Comparison of ENCODE assay signal across 1 cellular context in the genomic region with DNA sequence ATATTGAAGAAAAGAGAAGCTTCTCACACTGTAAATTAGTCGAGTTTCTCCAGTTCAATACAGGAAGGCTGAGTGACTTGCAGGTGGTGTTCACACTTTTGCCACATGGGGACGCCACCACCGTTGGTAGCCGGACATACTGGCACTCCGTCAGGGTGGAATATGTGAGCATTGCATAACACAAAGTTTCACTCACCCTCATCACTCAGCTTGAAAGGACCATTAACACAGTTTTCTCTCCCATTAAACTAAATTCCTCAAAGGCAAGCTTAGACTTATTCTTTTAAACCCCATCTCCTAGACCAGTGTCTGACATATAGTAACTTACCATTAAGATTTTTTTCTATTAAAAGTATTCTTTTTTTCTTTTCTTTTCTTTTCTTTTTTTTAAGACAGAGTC.
TF ChIP-seq lines count a peak whose summit lies in the region.

No MANE protein-coding gene starts in this region.

TF ChIP-seq in HepG2, 621 proteins besides CTCF, POLR2A, EP300 and RAD21 (continued from another document and continues in another):
- TF ChIP-seq DZIP1 (CRISPR knock-in tag; IDR thresholded peaks at IDR 0.05): no peak
- no peak for TF ChIP-seq KMT2B (CRISPR knock-in tag; IDR thresholded peaks at IDR 0.05)
- no peak for TF ChIP-seq U2AF1 (optimal IDR thresholded peaks at IDR 0.05; ENCODE audit: low read depth, low read length)
- TF ChIP-seq, protein P1, sequence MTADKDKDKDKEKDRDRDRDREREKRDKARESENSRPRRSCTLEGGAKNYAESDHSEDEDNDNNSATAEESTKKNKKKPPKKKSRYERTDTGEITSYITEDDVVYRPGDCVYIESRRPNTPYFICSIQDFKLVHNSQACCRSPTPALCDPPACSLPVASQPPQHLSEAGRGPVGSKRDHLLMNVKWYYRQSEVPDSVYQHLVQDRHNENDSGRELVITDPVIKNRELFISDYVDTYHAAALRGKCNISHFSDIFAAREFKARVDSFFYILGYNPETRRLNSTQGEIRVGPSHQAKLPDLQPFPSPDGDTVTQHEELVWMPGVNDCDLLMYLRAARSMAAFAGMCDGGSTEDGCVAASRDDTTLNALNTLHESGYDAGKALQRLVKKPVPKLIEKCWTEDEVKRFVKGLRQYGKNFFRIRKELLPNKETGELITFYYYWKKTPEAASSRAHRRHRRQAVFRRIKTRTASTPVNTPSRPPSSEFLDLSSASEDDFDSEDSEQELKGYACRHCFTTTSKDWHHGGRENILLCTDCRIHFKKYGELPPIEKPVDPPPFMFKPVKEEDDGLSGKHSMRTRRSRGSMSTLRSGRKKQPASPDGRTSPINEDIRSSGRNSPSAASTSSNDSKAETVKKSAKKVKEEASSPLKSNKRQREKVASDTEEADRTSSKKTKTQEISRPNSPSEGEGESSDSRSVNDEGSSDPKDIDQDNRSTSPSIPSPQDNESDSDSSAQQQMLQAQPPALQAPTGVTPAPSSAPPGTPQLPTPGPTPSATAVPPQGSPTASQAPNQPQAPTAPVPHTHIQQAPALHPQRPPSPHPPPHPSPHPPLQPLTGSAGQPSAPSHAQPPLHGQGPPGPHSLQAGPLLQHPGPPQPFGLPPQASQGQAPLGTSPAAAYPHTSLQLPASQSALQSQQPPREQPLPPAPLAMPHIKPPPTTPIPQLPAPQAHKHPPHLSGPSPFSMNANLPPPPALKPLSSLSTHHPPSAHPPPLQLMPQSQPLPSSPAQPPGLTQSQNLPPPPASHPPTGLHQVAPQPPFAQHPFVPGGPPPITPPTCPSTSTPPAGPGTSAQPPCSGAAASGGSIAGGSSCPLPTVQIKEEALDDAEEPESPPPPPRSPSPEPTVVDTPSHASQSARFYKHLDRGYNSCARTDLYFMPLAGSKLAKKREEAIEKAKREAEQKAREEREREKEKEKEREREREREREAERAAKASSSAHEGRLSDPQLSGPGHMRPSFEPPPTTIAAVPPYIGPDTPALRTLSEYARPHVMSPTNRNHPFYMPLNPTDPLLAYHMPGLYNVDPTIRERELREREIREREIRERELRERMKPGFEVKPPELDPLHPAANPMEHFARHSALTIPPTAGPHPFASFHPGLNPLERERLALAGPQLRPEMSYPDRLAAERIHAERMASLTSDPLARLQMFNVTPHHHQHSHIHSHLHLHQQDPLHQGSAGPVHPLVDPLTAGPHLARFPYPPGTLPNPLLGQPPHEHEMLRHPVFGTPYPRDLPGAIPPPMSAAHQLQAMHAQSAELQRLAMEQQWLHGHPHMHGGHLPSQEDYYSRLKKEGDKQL (CRISPR knock-in tag; IDR thresholded peaks at IDR 0.05; ENCODE audit: low read depth): no peak
- no peak for TF ChIP-seq KLF11 (CRISPR knock-in tag; IDR thresholded peaks at IDR 0.05)
- no peak for TF ChIP-seq ZNF749 (CRISPR knock-in tag; IDR thresholded peaks at IDR 0.05; ENCODE audit: borderline replicate concordance)
- no peak for TF ChIP-seq MBNL3 (CRISPR knock-in tag; conservative IDR thresholded peaks at IDR 0.05)
- no peak for TF ChIP-seq TBX3 (IDR thresholded peaks at IDR 0.05; ENCODE audit: borderline replicate concordance)
- TF ChIP-seq NFYB (CRISPR knock-in tag; IDR thresholded peaks at IDR 0.05): no peak
- TF ChIP-seq YEATS4 (CRISPR knock-in tag; IDR thresholded peaks at IDR 0.05; ENCODE audit: borderline replicate concordance): no peak
- no peak for TF ChIP-seq TSC22D2 (CRISPR knock-in tag; IDR thresholded peaks at IDR 0.05; ENCODE audit: borderline replicate concordance)
- TF ChIP-seq AGO1 (IDR thresholded peaks at IDR 0.05; ENCODE audit: low read depth, low read length, poor library complexity, severe bottlenecking): no peak
- peak; percentile 53; the same call in 1 of the 2 replicates for TF ChIP-seq ZNF205 (CRISPR knock-in tag; IDR thresholded peaks at IDR 0.05)
- TF ChIP-seq ZNF567 (CRISPR knock-in tag; IDR thresholded peaks at IDR 0.05; ENCODE audit: borderline replicate concordance): no peak
- no peak for TF ChIP-seq CENPX (CRISPR knock-in tag; IDR thresholded peaks at IDR 0.05)
- TF ChIP-seq ZNF530 (CRISPR knock-in tag; IDR thresholded peaks at IDR 0.05; ENCODE audit: low read depth): no peak
- TF ChIP-seq MTA3 (CRISPR knock-in tag; IDR thresholded peaks at IDR 0.05): no peak
- no peak for TF ChIP-seq ZNF687 (CRISPR knock-in tag; IDR thresholded peaks at IDR 0.05)
- no peak for TF ChIP-seq IKZF1 (IDR thresholded peaks at IDR 0.05)
- no peak for TF ChIP-seq ZNF121 (CRISPR knock-in tag; IDR thresholded peaks at IDR 0.05)
- TF ChIP-seq, protein P2, sequence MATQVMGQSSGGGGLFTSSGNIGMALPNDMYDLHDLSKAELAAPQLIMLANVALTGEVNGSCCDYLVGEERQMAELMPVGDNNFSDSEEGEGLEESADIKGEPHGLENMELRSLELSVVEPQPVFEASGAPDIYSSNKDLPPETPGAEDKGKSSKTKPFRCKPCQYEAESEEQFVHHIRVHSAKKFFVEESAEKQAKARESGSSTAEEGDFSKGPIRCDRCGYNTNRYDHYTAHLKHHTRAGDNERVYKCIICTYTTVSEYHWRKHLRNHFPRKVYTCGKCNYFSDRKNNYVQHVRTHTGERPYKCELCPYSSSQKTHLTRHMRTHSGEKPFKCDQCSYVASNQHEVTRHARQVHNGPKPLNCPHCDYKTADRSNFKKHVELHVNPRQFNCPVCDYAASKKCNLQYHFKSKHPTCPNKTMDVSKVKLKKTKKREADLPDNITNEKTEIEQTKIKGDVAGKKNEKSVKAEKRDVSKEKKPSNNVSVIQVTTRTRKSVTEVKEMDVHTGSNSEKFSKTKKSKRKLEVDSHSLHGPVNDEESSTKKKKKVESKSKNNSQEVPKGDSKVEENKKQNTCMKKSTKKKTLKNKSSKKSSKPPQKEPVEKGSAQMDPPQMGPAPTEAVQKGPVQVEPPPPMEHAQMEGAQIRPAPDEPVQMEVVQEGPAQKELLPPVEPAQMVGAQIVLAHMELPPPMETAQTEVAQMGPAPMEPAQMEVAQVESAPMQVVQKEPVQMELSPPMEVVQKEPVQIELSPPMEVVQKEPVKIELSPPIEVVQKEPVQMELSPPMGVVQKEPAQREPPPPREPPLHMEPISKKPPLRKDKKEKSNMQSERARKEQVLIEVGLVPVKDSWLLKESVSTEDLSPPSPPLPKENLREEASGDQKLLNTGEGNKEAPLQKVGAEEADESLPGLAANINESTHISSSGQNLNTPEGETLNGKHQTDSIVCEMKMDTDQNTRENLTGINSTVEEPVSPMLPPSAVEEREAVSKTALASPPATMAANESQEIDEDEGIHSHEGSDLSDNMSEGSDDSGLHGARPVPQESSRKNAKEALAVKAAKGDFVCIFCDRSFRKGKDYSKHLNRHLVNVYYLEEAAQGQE (IDR thresholded peaks at IDR 0.05; ENCODE audit: borderline replicate concordance in 1 of 2, low read depth in 1 of 2, low read length in 2 of 2): no peak
- TF ChIP-seq ZNF282 (IDR thresholded peaks at IDR 0.05; ENCODE audit: partially characterized antibody): no peak
- TF ChIP-seq, protein P3, sequence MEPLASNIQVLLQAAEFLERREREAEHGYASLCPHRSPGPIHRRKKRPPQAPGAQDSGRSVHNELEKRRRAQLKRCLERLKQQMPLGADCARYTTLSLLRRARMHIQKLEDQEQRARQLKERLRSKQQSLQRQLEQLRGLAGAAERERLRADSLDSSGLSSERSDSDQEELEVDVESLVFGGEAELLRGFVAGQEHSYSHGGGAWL (CRISPR knock-in tag; IDR thresholded peaks at IDR 0.05): no peak
- TF ChIP-seq KLF12 (CRISPR knock-in tag; IDR thresholded peaks at IDR 0.05; ENCODE audit: borderline replicate concordance): no peak
- no peak for TF ChIP-seq ZSCAN25 (CRISPR knock-in tag; IDR thresholded peaks at IDR 0.05)
- no peak for TF ChIP-seq TEAD2 (CRISPR knock-in tag; IDR thresholded peaks at IDR 0.05)
- no peak for TF ChIP-seq TGIF2 (CRISPR knock-in tag; IDR thresholded peaks at IDR 0.05)
- TF ChIP-seq ZZZ3 (CRISPR knock-in tag; IDR thresholded peaks at IDR 0.05; ENCODE audit: borderline replicate concordance): no peak
- TF ChIP-seq, protein P4, sequence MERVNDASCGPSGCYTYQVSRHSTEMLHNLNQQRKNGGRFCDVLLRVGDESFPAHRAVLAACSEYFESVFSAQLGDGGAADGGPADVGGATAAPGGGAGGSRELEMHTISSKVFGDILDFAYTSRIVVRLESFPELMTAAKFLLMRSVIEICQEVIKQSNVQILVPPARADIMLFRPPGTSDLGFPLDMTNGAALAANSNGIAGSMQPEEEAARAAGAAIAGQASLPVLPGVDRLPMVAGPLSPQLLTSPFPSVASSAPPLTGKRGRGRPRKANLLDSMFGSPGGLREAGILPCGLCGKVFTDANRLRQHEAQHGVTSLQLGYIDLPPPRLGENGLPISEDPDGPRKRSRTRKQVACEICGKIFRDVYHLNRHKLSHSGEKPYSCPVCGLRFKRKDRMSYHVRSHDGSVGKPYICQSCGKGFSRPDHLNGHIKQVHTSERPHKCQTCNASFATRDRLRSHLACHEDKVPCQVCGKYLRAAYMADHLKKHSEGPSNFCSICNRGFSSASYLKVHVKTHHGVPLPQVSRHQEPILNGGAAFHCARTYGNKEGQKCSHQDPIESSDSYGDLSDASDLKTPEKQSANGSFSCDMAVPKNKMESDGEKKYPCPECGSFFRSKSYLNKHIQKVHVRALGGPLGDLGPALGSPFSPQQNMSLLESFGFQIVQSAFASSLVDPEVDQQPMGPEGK (CRISPR knock-in tag; IDR thresholded peaks at IDR 0.05): peak; percentile 43; the same call in 1 of the 2 replicates
- no peak for TF ChIP-seq NFRKB (IDR thresholded peaks at IDR 0.05)
- no peak for TF ChIP-seq POLR2G (IDR thresholded peaks at IDR 0.05; ENCODE audit: low read depth, low read length)
- no peak for TF ChIP-seq FOXC1 (CRISPR knock-in tag; IDR thresholded peaks at IDR 0.05; ENCODE audit: borderline replicate concordance)
- TF ChIP-seq GATAD2A (CRISPR knock-in tag; IDR thresholded peaks at IDR 0.05): peak; percentile 65
- no peak for TF ChIP-seq KDM6A (CRISPR knock-in tag; IDR thresholded peaks at IDR 0.05; ENCODE audit: low read depth)
- TF ChIP-seq ZFP1 (CRISPR knock-in tag; IDR thresholded peaks at IDR 0.05): no peak
- TF ChIP-seq ZMYM4 (CRISPR knock-in tag; IDR thresholded peaks at IDR 0.05): 0 out of 2 replicates have a peak, but pooled peaks have one; percentile 38
- TF ChIP-seq SCMH1 (CRISPR knock-in tag; IDR thresholded peaks at IDR 0.05; ENCODE audit: borderline replicate concordance): no peak
- TF ChIP-seq MBD4 (IDR thresholded peaks at IDR 0.05; ENCODE audit: borderline replicate concordance, low read length): no peak
- no peak for TF ChIP-seq RFX5 (IDR thresholded peaks at IDR 0.05; ENCODE audit: low read depth, low read length)
- no peak for TF ChIP-seq TIGD3 (CRISPR knock-in tag; IDR thresholded peaks at IDR 0.05; ENCODE audit: borderline replicate concordance)
